ENCODE assay signal across 1 cellular context in genomic region chr5:53476531-53477480, GRCh38.
TF ChIP-seq lines count a peak whose summit lies in the region.

No MANE protein-coding gene starts in this region.

TF ChIP-seq in HepG2, 621 proteins besides CTCF, POLR2A, EP300 and RAD21 (continued from another document and continues in another):
- TF ChIP-seq IRF2 (CRISPR knock-in tag; IDR thresholded peaks at IDR 0.05) (peak; percentile 96), ZNF407 (CRISPR knock-in tag; IDR thresholded peaks at IDR 0.05; ENCODE audit: not compliant biosample characterization) (no peak), ZNF629 (CRISPR knock-in tag; conservative IDR thresholded peaks at IDR 0.05) (peak; percentile 67), SALL2 (CRISPR knock-in tag; IDR thresholded peaks at IDR 0.05) (peak; percentile 92; the same call in 1 of the 2 replicates), ARHGAP35 (CRISPR knock-in tag; IDR thresholded peaks at IDR 0.05; ENCODE audit: borderline replicate concordance) (no peak; the same call in 1 of the 2 replicates), XBP1 (CRISPR knock-in tag; IDR thresholded peaks at IDR 0.05) (peak; percentile 73; the same call in 1 of the 2 replicates), ZNF296 (CRISPR knock-in tag; conservative IDR thresholded peaks at IDR 0.05) (no peak), ZNF451 (CRISPR knock-in tag; IDR thresholded peaks at IDR 0.05) (peak; percentile 49; the same call in 1 of the 2 replicates), ZC3H4 (CRISPR knock-in tag; IDR thresholded peaks at IDR 0.05; ENCODE audit: borderline replicate concordance) (peak; percentile 48; the same call in 1 of the 2 replicates), ZNF619 (CRISPR knock-in tag; IDR thresholded peaks at IDR 0.05) (0 out of 2 replicates have a peak, but pooled peaks have one; percentile 71), DMTF1 (CRISPR knock-in tag; IDR thresholded peaks at IDR 0.05) (no peak), NPAS2 (CRISPR knock-in tag; IDR thresholded peaks at IDR 0.05; ENCODE audit: borderline replicate concordance) (no peak), AFF4 (CRISPR knock-in tag; IDR thresholded peaks at IDR 0.05) (peak; percentile 93), YEATS4 (CRISPR knock-in tag; IDR thresholded peaks at IDR 0.05; ENCODE audit: borderline replicate concordance) (peak; percentile 84; the same call in 1 of the 2 replicates), MTF2 (CRISPR knock-in tag; IDR thresholded peaks at IDR 0.05; ENCODE audit: borderline replicate concordance) (0 out of 2 replicates have a peak, but pooled peaks have one; percentile 52), GPN1 (CRISPR knock-in tag; IDR thresholded peaks at IDR 0.05; ENCODE audit: borderline replicate concordance) (no peak), ZNF362 (CRISPR knock-in tag; IDR thresholded peaks at IDR 0.05; ENCODE audit: borderline replicate concordance) (peak; percentile 85), ZNF598 (CRISPR knock-in tag; IDR thresholded peaks at IDR 0.05; ENCODE audit: borderline replicate concordance) (no peak), XRCC5 (optimal IDR thresholded peaks at IDR 0.05; ENCODE audit: low read length) (peak; percentile 49), ZNF263 (CRISPR knock-in tag; IDR thresholded peaks at IDR 0.05) (peak; percentile 44; the same call in 1 of the 2 replicates), CHD2 (IDR thresholded peaks at IDR 0.05; ENCODE audit: low read depth, low read length) (no peak), TCF7L2 (IDR thresholded peaks at IDR 0.05; ENCODE audit: low read depth, low read length) (no peak), ZFP41 (CRISPR knock-in tag; IDR thresholded peaks at IDR 0.05; ENCODE audit: borderline replicate concordance) (no peak), ZMYM4 (CRISPR knock-in tag; IDR thresholded peaks at IDR 0.05) (peak; percentile 99), ZNF703 (CRISPR knock-in tag; IDR thresholded peaks at IDR 0.05; ENCODE audit: borderline replicate concordance) (peak; percentile 88; the same call in 1 of the 2 replicates), ZFP36L2 (CRISPR knock-in tag; IDR thresholded peaks at IDR 0.05) (peak; percentile 86; the same call in 1 of the 2 replicates), NR1H2 (CRISPR knock-in tag; IDR thresholded peaks at IDR 0.05; ENCODE audit: borderline replicate concordance, low read depth) (no peak; the same call in 1 of the 2 replicates), KLF12 (CRISPR knock-in tag; IDR thresholded peaks at IDR 0.05; ENCODE audit: borderline replicate concordance) (no peak), ATF6 (CRISPR knock-in tag; conservative IDR thresholded peaks at IDR 0.05) (no peak; the same call in 1 of the 2 replicates), GFI1 (CRISPR knock-in tag; IDR thresholded peaks at IDR 0.05; ENCODE audit: borderline replicate concordance) (peak; percentile 96), ZNF569 (CRISPR knock-in tag; IDR thresholded peaks at IDR 0.05; ENCODE audit: borderline replicate concordance) (no peak), ZNF354B (CRISPR knock-in tag; IDR thresholded peaks at IDR 0.05) (peak; percentile 44; the same call in 1 of the 2 replicates), ZNF687 (CRISPR knock-in tag; IDR thresholded peaks at IDR 0.05) (no peak), HNRNPLL (IDR thresholded peaks at IDR 0.05; ENCODE audit: low read depth, low read length, poor library complexity, severe bottlenecking) (no peak), SMAD1 (CRISPR knock-in tag; IDR thresholded peaks at IDR 0.05; ENCODE audit: borderline replicate concordance, low read depth) (no peak), HOXA3 (CRISPR knock-in tag; IDR thresholded peaks at IDR 0.05) (peak; percentile 95), ZNF543 (CRISPR knock-in tag; IDR thresholded peaks at IDR 0.05) (peak; percentile 74; the same call in 1 of the 2 replicates)
